Comparison of ENCODE assay signal across 17 cellular contexts in genomic region chr15:57570994-57571393, GRCh38. TPM values are rescaled to one million over a fixed set of nuclear protein-coding genes. Genes with fewer than 3 reads are reported as not detected.
DNase-seq lines count a peak whose midpoint lies in the region; ATAC-seq, FAIRE-seq and TF ChIP-seq lines count a peak whose summit lies in the region.
"Had no signal": no experiment of that assay in that cellular context is flagged by ENCODE, and none has a peak within 500 bp of the region (broad histone marks: within the 10 kb centered on the region; RNA-seq: fewer than 3 reads in every experiment).

No MANE protein-coding gene starts in this region.

- TF ChIP-seq RAD21 in Ishikawa (IDR thresholded peaks at IDR 0.05; ENCODE audit: low read depth) (no peak), K562 (CRISPR knock-in tag; conservative IDR thresholded peaks at IDR 0.05 in 1 of 2, IDR thresholded peaks at IDR 0.05 in 1 of 2) (no peak)

- CTCF ChIA-PET in Calu3 (lab: Charles Lee) (interaction anchor here (0.6 to 1.3 kb wide), 3 partner anchors 19 to 41 kb away, joined by 3 read pairs; no protein-coding TSS in a partner anchor), K562 (lab: Yijun Ruan, JAX; ENCODE audit: low intra/inter-chr PET ratio) (no interaction called here)
- CTCF ChIA-PET in CD4-positive, alpha-beta T cell (lab: Charles Lee) = no interaction called here

- no peak overlapping the region for H4K8ac ChIP-seq in H9 (replicated peaks; ENCODE audit: insufficient read length, low read depth, low read length)

- H3K4ac ChIP-seq in H9 (ENCODE audit: low read depth, low read length) = no peak overlapping the region

- no peak overlapping the region for H2BK15ac ChIP-seq in H9 (ENCODE audit: low read depth, low read length)

- H2BK120ac ChIP-seq in H9 (ENCODE audit: low read depth, low read length, poor library complexity, severe bottlenecking) = no peak overlapping the region

- H4K5ac ChIP-seq in H9 (ENCODE audit: insufficient read length, low read depth, low read length) = no peak overlapping the region

- no peak overlapping the region for H2BK12ac ChIP-seq in H9 (ENCODE audit: insufficient read length, low read depth, low read length)

- no peak overlapping the region for H3K56ac ChIP-seq in H9 (ENCODE audit: insufficient read length, low read depth, low read length)

- no peak overlapping the region for H3K18ac ChIP-seq in H9 (ENCODE audit: insufficient read length, low read depth, low read length)

- H3K4me3 Mint-ChIP-seq in Calu3 (ENCODE audit: low read depth, unreplicated experiment) (peak overlapping the region; percentile 9), H9 (no peak overlapping the region)
- no peak overlapping the region for H3K4me3 Mint-ChIP-seq in CD4-positive, alpha-beta T cell
- H3K4me3 Mint-ChIP-seq: brain had no signal

- TF ChIP-seq EP300 in Ishikawa (IDR thresholded peaks at IDR 0.05; ENCODE audit: borderline replicate concordance) = no peak
- TF ChIP-seq EP300 in K562 (IDR thresholded peaks at IDR 0.05; ENCODE audit: low read length) = no peak
- TF ChIP-seq EP300 in esophagus muscularis mucosa (IDR thresholded peaks at IDR 0.05) = no peak

- no peak for ATAC-seq in K562
- no peak for ATAC-seq in CD4-positive, alpha-beta T cell (ENCODE audit: poor library complexity)
- ATAC-seq: left cardiac atrium had no signal

- DNase-seq in Calu3 (peak; percentile 26), K562 (ENCODE audit: extremely low read depth in 1 of 4, low spot score in 3 of 4) (no peak), hepatocyte (ENCODE audit: low spot score) (no peak), esophagus muscularis mucosa (ENCODE audit: extremely low spot score) (no peak), H9 (no peak), NCI-H1436 (lab: John Stamatoyannopoulos, UW) (no peak)
- DNase-seq in CD4-positive, alpha-beta T cell = no peak
- DNase-seq: activated effector memory CD4-positive, alpha-beta T cell treated with anti-CD3 and anti-CD28 coated beads, Interleukin-2, amount 50 U/mL, for 16 hours; head of caudate nucleus; left cardiac atrium; substantia nigra had no signal

- H3K27ac Mint-ChIP-seq in Calu3 (ENCODE audit: unreplicated experiment) = peak overlapping the region; percentile 93
- H3K27ac Mint-ChIP-seq in CD4-positive, alpha-beta T cell = no peak overlapping the region
- no peak overlapping the region for H3K27ac Mint-ChIP-seq in H9
- H3K27ac Mint-ChIP-seq: brain, progenitor cell of endocrine pancreas had no signal

- H3K9ac ChIP-seq in K562 (ENCODE audit: insufficient read depth in 1 of 2, low read depth in 2 of 2, low read length in 2 of 2) = no peak overlapping the region
- H3K9ac ChIP-seq in H9 (ENCODE audit: extremely low read depth, insufficient read length, low read length) = no peak overlapping the region

- H3K9me3 Mint-ChIP-seq in Calu3 (ENCODE audit: low read depth, unreplicated experiment) = peaks cover 4% of the 10 kb centered on the region
- no peaks in the 10 kb centered on the region for H3K9me3 Mint-ChIP-seq in CD4-positive, alpha-beta T cell
- no peaks in the 10 kb centered on the region for H3K9me3 Mint-ChIP-seq in H9

- no peaks in the 10 kb centered on the region for H3K79me2 ChIP-seq in K562 (ENCODE audit: control insufficient read depth, insufficient read depth, low read length)
- no peaks in the 10 kb centered on the region for H3K79me2 ChIP-seq in hepatocyte
- H3K79me2 ChIP-seq in H9 (ENCODE audit: insufficient read depth, low read length) = no peaks in the 10 kb centered on the region

- H3K23ac ChIP-seq in H9 (ENCODE audit: insufficient read length, low read depth, low read length) = no peak overlapping the region

- H3K4me3 ChIP-seq in K562 (no peak overlapping the region), hepatocyte (no peak overlapping the region), esophagus muscularis mucosa (no peak overlapping the region)
- H3K4me3 ChIP-seq: SK-N-MC had no signal

- H3K4me2 ChIP-seq in K562 (ENCODE audit: insufficient read depth, low read length) (no peak overlapping the region), hepatocyte (no peak overlapping the region), H9 (ENCODE audit: insufficient read depth, insufficient read length, low read length) (no peak overlapping the region)

- H3K36me3 Mint-ChIP-seq in Calu3 (ENCODE audit: insufficient read depth, unreplicated experiment) (peaks cover 7% of the 10 kb centered on the region), H9 (ENCODE audit: insufficient read depth in 1 of 3, low read depth in 3 of 3) (no peaks in the 10 kb centered on the region)
- H3K36me3 Mint-ChIP-seq in CD4-positive, alpha-beta T cell (ENCODE audit: low read depth) = no peaks in the 10 kb centered on the region
- H3K36me3 Mint-ChIP-seq: brain had no signal

- no peak overlapping the region for H4K91ac ChIP-seq in H9 (ENCODE audit: insufficient read length, low read depth, low read length)

- no peak overlapping the region for H3T11ph ChIP-seq in H9 (ENCODE audit: low read length)

- TF ChIP-seq CTCF in Calu3 (IDR thresholded peaks at IDR 0.05; ENCODE audit: unreplicated experiment) (no peak), K562 (IDR thresholded peaks at IDR 0.05 in 2 of 3, conservative IDR thresholded peaks at IDR 0.05 in 1 of 3; ENCODE audit: insufficient read depth in 2 of 3, low read depth in 1 of 3, low read length in 3 of 3) (no peak), hepatocyte (IDR thresholded peaks at IDR 0.05; ENCODE audit: poor library complexity) (no peak), esophagus muscularis mucosa (IDR thresholded peaks at IDR 0.05) (no peak), H9 (conservative IDR thresholded peaks at IDR 0.05) (no peak)
- TF ChIP-seq CTCF in CD4-positive, alpha-beta T cell (IDR thresholded peaks at IDR 0.05) = no peak

- H3K79me1 ChIP-seq in H9 (ENCODE audit: insufficient read depth, low read depth, low read length, poor library complexity, severe bottlenecking) = no peaks in the 10 kb centered on the region

- H4K20me1 ChIP-seq in K562 (replicated peaks; ENCODE audit: control insufficient read depth, insufficient read depth, low read length) (no peaks in the 10 kb centered on the region), hepatocyte (ENCODE audit: insufficient read depth, poor library complexity, severe bottlenecking) (no peaks in the 10 kb centered on the region), H9 (ENCODE audit: control insufficient read depth, insufficient read depth, insufficient read length) (no peaks in the 10 kb centered on the region)

- H2AFZ ChIP-seq in K562 (ENCODE audit: low read depth, low read length) (no peak overlapping the region), hepatocyte (no peak overlapping the region), H9 (ENCODE audit: low read length) (no peak overlapping the region)

- H3K9me1 ChIP-seq in K562 (ENCODE audit: control insufficient read depth, insufficient read depth, low read length) = no peaks in the 10 kb centered on the region

- H3K4me1 ChIP-seq in K562 (replicated peaks in 1 of 2; ENCODE audit: control insufficient read depth in 2 of 2, insufficient read depth in 2 of 2, low read length in 2 of 2) = no peaks in the 10 kb centered on the region; a peak in 1 of 5 replicates
- H3K4me1 ChIP-seq in hepatocyte (ENCODE audit: insufficient read depth) = peaks cover 12% of the 10 kb centered on the region
- H3K4me1 ChIP-seq in esophagus muscularis mucosa = peaks cover 6 to 14% (median 8%) of the 10 kb centered on the region in 4 donors
- H3K4me1 ChIP-seq in H9 (ENCODE audit: insufficient read depth, low read length) = no peaks in the 10 kb centered on the region

- H3K27ac ChIP-seq in K562 (ENCODE audit: extremely low read depth, low read depth, low read length) (no peak overlapping the region), hepatocyte (peak overlapping the region; percentile 39), esophagus muscularis mucosa (replicated peaks in 1 of 4) (no peak overlapping the region), H9 (ENCODE audit: insufficient read length, low read depth, low read length) (no peak overlapping the region)
- H3K27ac ChIP-seq in CD4-positive, alpha-beta T cell (ENCODE audit: low read depth, low read length) = no peak overlapping the region
- H3K27ac ChIP-seq: HL-60, SK-N-MC, VCaP had no signal

- POLR2A ChIA-PET in K562 (lab: Yijun Ruan, JAX) = no interaction called here
- POLR2A ChIA-PET in CD4-positive, alpha-beta T cell (lab: Charles Lee) = no interaction called here

- intact Hi-C loops in Calu3 (cut with micrococcal nuclease; ENCODE audit: unreplicated experiment) (no loop called here), K562 (cut with micrococcal nuclease) (loop anchor here (10.0 kb wide), 1 partner anchor 174 kb away; no protein-coding TSS in a partner anchor), esophagus muscularis mucosa (cut with DNase I) (no loop called here)
- intact Hi-C loops in CD4-positive, alpha-beta T cell (cut with DNase I, micrococcal nuclease) = no loop called here

- no peak overlapping the region for H2AK5ac ChIP-seq in H9 (ENCODE audit: insufficient read length, low read length)

- H3K27me3 ChIP-seq in K562 (ENCODE audit: control insufficient read depth in 2 of 2, insufficient read depth in 2 of 2, low read length in 2 of 2) = peaks cover 7 to 30% of the 10 kb centered on the region in 2 experiments
- H3K27me3 ChIP-seq in hepatocyte = no peaks in the 10 kb centered on the region
- no peaks in the 10 kb centered on the region for H3K27me3 ChIP-seq in esophagus muscularis mucosa
- no peaks in the 10 kb centered on the region for H3K27me3 ChIP-seq in CD4-positive, alpha-beta T cell (ENCODE audit: control insufficient read depth, insufficient read depth, low read length)
- H3K27me3 ChIP-seq in H9 (ENCODE audit: insufficient read depth, low read length) = no peaks in the 10 kb centered on the region

- no peaks in the 10 kb centered on the region; the same call in 1 of the 2 replicates for H3K9me3 ChIP-seq in K562 (replicated peaks; ENCODE audit: control insufficient read depth, insufficient read depth, low read depth, low read length)
- no peaks in the 10 kb centered on the region for H3K9me3 ChIP-seq in hepatocyte (ENCODE audit: low read depth)
- H3K9me3 ChIP-seq in esophagus muscularis mucosa = no peaks in the 10 kb centered on the region
- H3K9me3 ChIP-seq in CD4-positive, alpha-beta T cell (ENCODE audit: control insufficient read depth, low read length) = no peaks in the 10 kb centered on the region
- no peaks in the 10 kb centered on the region for H3K9me3 ChIP-seq in H9 (ENCODE audit: control insufficient read depth, low read depth, low read length)

- no peaks in the 10 kb centered on the region for H3K23me2 ChIP-seq in H9 (ENCODE audit: insufficient read length, low read depth, low read length, poor library complexity, severe bottlenecking)

- BruUV-seq in Calu3 (replicated peaks; lab: Mats Ljungman, UMichigan) (no TSS peak), K562 (replicated peaks; lab: Mats Ljungman, UMichigan) (no TSS peak)

- 0% methylated on average over 3 of the region's 3 CpGs for WGBS in K562 (ENCODE audit: insufficient coverage, low coverage, missing lambda C conversion rate)
- 64% methylated on average over 3 of the region's 3 CpGs for WGBS in hepatocyte (ENCODE audit: low lambda C conversion rate, missing lambda C conversion rate)
- 44% methylated on average over 3 of the region's 3 CpGs for WGBS in esophagus muscularis mucosa
- no CpG with 5 or more reads among the region's 3 CpGs for WGBS in H9 (ENCODE audit: extremely low coverage, insufficient read length, low lambda C conversion rate)

- in situ Hi-C loops in K562 (cut with MboI) = loop anchor here (25.0 kb wide), 1 partner anchor 491 kb away; the partner anchor contains the start of gene ALDH1A2

- peaks cover 28% of the 10 kb centered on the region for H3K4me1 Mint-ChIP-seq in Calu3 (ENCODE audit: low read depth, unreplicated experiment)
- H3K4me1 Mint-ChIP-seq in CD4-positive, alpha-beta T cell (ENCODE audit: low read depth) = peaks cover 6% of the 10 kb centered on the region
- peaks cover 4 to 14% of the 10 kb centered on the region in 2 experiments for H3K4me1 Mint-ChIP-seq in H9

- FAIRE-seq in K562 (lab: Jason Lieb, UNC) = no peak

- H2BK5ac ChIP-seq in H9 (ENCODE audit: insufficient read length, low read length) = no peak overlapping the region

- H2BK20ac ChIP-seq in H9 (ENCODE audit: low read depth, low read length, poor library complexity, severe bottlenecking) = no peak overlapping the region

- H3K27me3 Mint-ChIP-seq in Calu3 (ENCODE audit: unreplicated experiment) (no peaks in the 10 kb centered on the region), H9 (ENCODE audit: low read depth) (no peaks in the 10 kb centered on the region; the same call in 1 of the 2 replicates)
- peaks cover 11% of the 10 kb centered on the region for H3K27me3 Mint-ChIP-seq in CD4-positive, alpha-beta T cell
- H3K27me3 Mint-ChIP-seq: progenitor cell of endocrine pancreas had no signal

- no peaks in the 10 kb centered on the region for H3K9me2 ChIP-seq in hepatocyte (replicated peaks; ENCODE audit: insufficient read depth)

- no peak for TF ChIP-seq POLR2A in K562 (conservative IDR thresholded peaks at IDR 0.05)
- TF ChIP-seq POLR2A in esophagus muscularis mucosa (IDR thresholded peaks at IDR 0.05; ENCODE audit: low read depth) = no peak

- H3K36me3 ChIP-seq in K562 (ENCODE audit: control insufficient read depth, insufficient read depth, low read length) = no peaks in the 10 kb centered on the region
- no peaks in the 10 kb centered on the region for H3K36me3 ChIP-seq in hepatocyte (replicated peaks; ENCODE audit: insufficient read depth, low read depth)
- H3K36me3 ChIP-seq in esophagus muscularis mucosa = no peaks in the 10 kb centered on the region

- no peak overlapping the region for H3K14ac ChIP-seq in H9 (ENCODE audit: insufficient read depth, low read length)

RNA-seq across cellular contexts. Expression of gene MYZAP, which starts 20.7 kb away (rescaled TPM):
- 5.1 and 6.9 TPM in 2 replicates for total RNA-seq in Calu3 (2022)
- not detected in 2 replicates for total RNA-seq in K562 (2011; cell fraction: chromatin; rRNA removed; ENCODE audit: low replicate concordance)
- total RNA-seq in K562 (2011; cell fraction: nucleolus; rRNA removed) = not detected in 2 replicates
- not detected in 2 replicates for total RNA-seq in K562 (2011; cell fraction: nucleoplasm; rRNA removed)
- not detected in 2 replicates for total RNA-seq in K562 (2014; rRNA removed)
- total RNA-seq in K562 (2014; rRNA removed; fragmentation: Illumina TruSeq; extraction: Trizol) = not detected in 2 replicates
- total RNA-seq in K562 (2015; rRNA removed; fragmentation: Illumina TruSeq; extraction: Trizol) = not detected in 2 replicates
- not detected in 2 replicates for total RNA-seq in K562 (2021)
- 0.03 TPM in 1 of 2 replicates, not detected in the other for polyA plus RNA-seq in K562 (2011; rRNA removed)
- not detected in 2 replicates for polyA plus RNA-seq in K562 (2011; cell fraction: cytosol; rRNA removed)
- polyA plus RNA-seq in K562 (2011; cell fraction: nucleus; rRNA removed) = not detected in 2 replicates
- not detected in 2 replicates for polyA plus RNA-seq in K562 (2012)
- not detected in 2 replicates for polyA plus RNA-seq in K562 (2014; fragmentation: Illumina TruSeq; extraction: Trizol)
- not detected for polyA plus RNA-seq in K562 (2014; fragmentation: Nextera tagmentation; extraction: Ambion mirVana)
- not detected in 2 replicates for polyA plus RNA-seq in K562 (2014; rRNA removed)
- not detected in 2 replicates for polyA minus RNA-seq in K562 (2011; rRNA and poly(A)+ RNA removed)
- polyA minus RNA-seq in K562 (2011; cell fraction: cytosol; rRNA and poly(A)+ RNA removed) = not detected in 2 replicates
- polyA minus RNA-seq in K562 (2011; cell fraction: nucleus; rRNA and poly(A)+ RNA removed) = not detected in 2 replicates
- total RNA-seq in hepatocyte = 15.5 and 20.3 TPM in 2 replicates
- 12.0 and 17.0 TPM in 2 replicates for polyA plus RNA-seq in hepatocyte
- 100 to 1,000 TPM; 192 to 274 (median 234) TPM for total RNA-seq in esophagus muscularis mucosa
- 1 to 10 TPM in 1 of 2 experiments, under 1 TPM in 1; 0.66 to 1.1 TPM for total RNA-seq in CD4-positive, alpha-beta T cell
- 0.63 and 0.72 TPM in 2 replicates for total RNA-seq in H9 (2021)
